ENCODE assay signal across 1 cellular context in genomic region chr22:40190501-40190900, GRCh38.
TF ChIP-seq lines count a peak whose summit lies in the region.

No MANE protein-coding gene starts in this region.

TF ChIP-seq in K562, 482 proteins besides CTCF, POLR2A, EP300 and RAD21 (continued from another document and continues in another):
- TF ChIP-seq ZNF280A (IDR thresholded peaks at IDR 0.05; ENCODE audit: low read depth, partially characterized antibody) (no peak), MYNN (IDR thresholded peaks at IDR 0.05) (peak; percentile 76), MYNN (CRISPR knock-in tag; IDR thresholded peaks at IDR 0.05) (no peak), CUX1 (CRISPR knock-in tag; IDR thresholded peaks at IDR 0.05) (0 out of 2 replicates have a peak, but pooled peaks have one; percentile 60), ADNP (tag; IDR thresholded peaks at IDR 0.05) (no peak), AFF1 (IDR thresholded peaks at IDR 0.05; ENCODE audit: low read depth in 1 of 2, partially characterized antibody in 2 of 2) (no peak), KHSRP (IDR thresholded peaks at IDR 0.05) (no peak), NFRKB (IDR thresholded peaks at IDR 0.05; ENCODE audit: low read depth) (no peak), UBTF (IDR thresholded peaks at IDR 0.05; ENCODE audit: borderline replicate concordance in 1 of 2, low read depth in 2 of 2, low read length in 2 of 2) (0 out of 4 replicates have a peak, but pooled peaks of 1 of the 2 experiments have one; percentile 66), ARID2 (IDR thresholded peaks at IDR 0.05) (no peak), ID3 (CRISPR knock-in tag; IDR thresholded peaks at IDR 0.05) (no peak), ID3 (tag; IDR thresholded peaks at IDR 0.05) (peak; percentile 64), MITF (IDR thresholded peaks at IDR 0.05) (peak; percentile 70; the same call in 1 of the 2 replicates), GATAD2B (IDR thresholded peaks at IDR 0.05; ENCODE audit: borderline replicate concordance) (no peak), ELK3 (CRISPR knock-in tag; IDR thresholded peaks at IDR 0.05) (no peak), ZC3H8 (IDR thresholded peaks at IDR 0.05) (no peak), ZNF589 (CRISPR knock-in tag; IDR thresholded peaks at IDR 0.05; ENCODE audit: low read depth) (0 out of 2 replicates have a peak, but pooled peaks have one; percentile 33), TEAD1 (CRISPR knock-in tag; IDR thresholded peaks at IDR 0.05) (peak in 1 of 2 experiments; percentile 12; a peak in 1 of 4 replicates), STAT6 (CRISPR knock-in tag; IDR thresholded peaks at IDR 0.05) (no peak), ZNF165 (CRISPR knock-in tag; IDR thresholded peaks at IDR 0.05; ENCODE audit: borderline replicate concordance) (no peak), MAFK (IDR thresholded peaks at IDR 0.05; ENCODE audit: low read length) (0 out of 2 replicates have a peak, but pooled peaks have one; percentile 3), ZNF79 (CRISPR knock-in tag; IDR thresholded peaks at IDR 0.05; ENCODE audit: low read depth) (no peak), CTBP1 (IDR thresholded peaks at IDR 0.05; ENCODE audit: borderline replicate concordance) (peak; percentile 93), PCBP2 (IDR thresholded peaks at IDR 0.05; ENCODE audit: low read depth, low read length, poor library complexity, severe bottlenecking) (no peak), BCOR (IDR thresholded peaks at IDR 0.05) (peak; percentile 54; the same call in 1 of the 2 replicates), ZBTB33 (CRISPR knock-in tag; IDR thresholded peaks at IDR 0.05) (no peak), FOXA3 (CRISPR knock-in tag; conservative IDR thresholded peaks at IDR 0.05 in 1 of 2, IDR thresholded peaks at IDR 0.05 in 1 of 2) (no peak), ARHGAP35 (IDR thresholded peaks at IDR 0.05; ENCODE audit: partially characterized antibody) (no peak), ZNF75A (CRISPR knock-in tag; IDR thresholded peaks at IDR 0.05) (no peak), SNAPC5 (CRISPR knock-in tag; IDR thresholded peaks at IDR 0.05) (no peak), ATF4 (CRISPR knock-in tag; IDR thresholded peaks at IDR 0.05) (no peak), MAZ (CRISPR knock-in tag; conservative IDR thresholded peaks at IDR 0.05 in 1 of 2, IDR thresholded peaks at IDR 0.05 in 1 of 2) (peak; percentile 62 to 66; a peak in 3 of 4 replicates), ZNF232 (CRISPR knock-in tag; IDR thresholded peaks at IDR 0.05) (no peak), ARNT (IDR thresholded peaks at IDR 0.05) (no peak), HMG20A (CRISPR knock-in tag; conservative IDR thresholded peaks at IDR 0.05) (no peak), EHMT2 (IDR thresholded peaks at IDR 0.05) (peak; percentile 84), EP400 (IDR thresholded peaks at IDR 0.05) (peak; percentile 29; the same call in 1 of the 2 replicates), ZFX (CRISPR knock-in tag; IDR thresholded peaks at IDR 0.05) (peak; percentile 62)
